ENCODE assay signal across 25 cellular contexts in the genomic region with DNA sequence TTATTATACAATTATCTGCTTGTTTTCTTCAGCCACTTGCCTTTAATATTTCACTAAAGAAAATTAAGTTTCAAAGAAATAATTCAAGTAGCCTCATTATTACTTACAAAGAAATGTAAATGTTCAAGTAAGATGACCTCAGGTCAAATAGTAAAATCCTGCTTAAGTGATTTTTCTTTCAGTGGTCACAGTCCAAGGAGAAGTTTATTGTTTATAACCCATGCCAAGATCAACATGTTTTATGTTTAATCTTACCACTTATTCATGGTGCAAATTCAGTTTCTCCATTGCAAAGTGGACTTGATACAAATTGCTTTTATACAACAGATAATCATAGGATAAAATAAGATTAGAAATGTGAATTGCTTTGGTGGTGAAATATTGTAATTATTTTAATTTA.
"Had no signal": no experiment of that assay in that cellular context is flagged by ENCODE, and none has a peak within 500 bp of the region (broad histone marks: within the 10 kb centered on the region; RNA-seq: fewer than 3 reads in every experiment).

No MANE protein-coding gene starts in this region.

- DNase-seq: islet precursor cell; left ventricle myocardium inferior; mesendoderm; naive B cell; natural killer cell; nephron progenitor cell; occipital lobe; psoas muscle; right lobe of liver; stimulated activated CD4-positive, alpha-beta T cell treated with anti-CD3 and anti-CD28 coated beads, Interleukin-12 subunit alpha, Interleukin-12 subunit beta, amount 100 ng/mL, for 4 hours; stimulated activated CD4-positive, alpha-beta T cell treated with anti-CD3 and anti-CD28 coated beads, Interleukin-15, amount 100 ng/mL, for 24 hours; stimulated activated CD4-positive, alpha-beta T cell treated with anti-CD3 and anti-CD28 coated beads, Interleukin-2, amount 100 ng/mL, for 24 hours; stimulated activated CD4-positive, alpha-beta T cell treated with anti-CD3 and anti-CD28 coated beads, Interleukin-4, amount 100 ng/mL, for 1 hour; stimulated activated naive B cell treated with anti-CD40 and anti-IgM and Interleukin-4, amounts not matched to agents 10 μg/mL and 1 μg/mL and 100 μg/mL, for 72 hours; stimulated activated naive CD8-positive, alpha-beta T cell treated with anti-CD3 and anti-CD28 coated beads, Interleukin-15, Interleukin-2, amounts not matched to agents 100 U/mL and 50 U/mL, for 24 hours; stomach; testis; thyroid gland; transverse colon; upper lobe of left lung had no signal

- H3K4me3 ChIP-seq: left ventricle myocardium inferior, lung, neural progenitor cell, psoas muscle, right atrium auricular region, right lobe of liver, skin epidermis, stomach, testis, thyroid gland, transverse colon, upper lobe of left lung, vagina had no signal
